15 cellular contexts compared by ENCODE assay signal in the genomic region with DNA sequence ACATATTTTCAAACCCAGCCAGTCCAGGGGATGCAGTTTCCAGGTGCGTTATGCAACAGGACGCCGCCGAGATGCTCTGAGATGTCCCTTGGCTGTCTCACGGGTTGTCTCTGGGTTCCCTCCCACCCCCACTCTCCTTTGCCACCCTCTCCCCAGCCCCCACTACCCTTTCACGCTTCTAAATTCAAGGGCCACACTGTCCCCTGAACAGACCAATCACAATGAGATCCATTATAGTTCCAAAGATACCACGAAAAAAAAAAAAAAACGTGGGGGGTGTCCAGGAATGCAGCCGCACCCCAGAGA.
DNase-seq lines count a peak whose midpoint lies in the region; ATAC-seq and TF ChIP-seq lines count a peak whose summit lies in the region.
"Had no signal": no experiment of that assay in that cellular context is flagged by ENCODE, and none has a peak within 500 bp of the region (broad histone marks: within the 10 kb centered on the region; RNA-seq: fewer than 3 reads in every experiment).

No MANE protein-coding gene starts in this region.

- H3K4me3 Mint-ChIP-seq in activated naive CD8-positive, alpha-beta T cell treated with anti-CD3 and anti-CD28 coated beads, Interleukin-2, amount 10 ng/mL, durations not matched to agents 7 days and 5 days = no peak overlapping the region
- H3K4me3 Mint-ChIP-seq in activated naive CD8-positive, alpha-beta T cell treated with anti-CD3 and anti-CD28 coated beads for 36 hours = no peak overlapping the region
- H3K4me3 Mint-ChIP-seq in neural crest cell = peak overlapping the region; percentile 44
- H3K4me3 Mint-ChIP-seq in type B pancreatic cell = no peak overlapping the region
- H3K4me3 Mint-ChIP-seq: IgD-negative memory B cell had no signal

- peak overlapping the region; percentile 83 to 89 (median 85) for H3K27ac ChIP-seq in body of pancreas
- H3K27ac ChIP-seq: GM23248, PC-9 had no signal

- POLR2A ChIA-PET in activated naive CD8-positive, alpha-beta T cell treated with anti-CD3 and anti-CD28 coated beads, Interleukin-2, amount 10 ng/mL, durations not matched to agents 7 days and 5 days (lab: Charles Lee) = no interaction called here

- H3K9me3 Mint-ChIP-seq in activated naive CD8-positive, alpha-beta T cell treated with anti-CD3 and anti-CD28 coated beads, Interleukin-2, amount 10 ng/mL, durations not matched to agents 7 days and 5 days = no peaks in the 10 kb centered on the region
- H3K9me3 Mint-ChIP-seq in activated naive CD8-positive, alpha-beta T cell treated with anti-CD3 and anti-CD28 coated beads for 36 hours = no peaks in the 10 kb centered on the region
- no peaks in the 10 kb centered on the region for H3K9me3 Mint-ChIP-seq in neural crest cell
- H3K9me3 Mint-ChIP-seq in type B pancreatic cell = no peaks in the 10 kb centered on the region
- H3K9me3 Mint-ChIP-seq: IgD-negative memory B cell had no signal

- peaks cover 26% of the 10 kb centered on the region for H3K27me3 Mint-ChIP-seq in activated naive CD8-positive, alpha-beta T cell treated with anti-CD3 and anti-CD28 coated beads, Interleukin-2, amount 10 ng/mL, durations not matched to agents 7 days and 5 days
- peaks cover 40% of the 10 kb centered on the region for H3K27me3 Mint-ChIP-seq in activated naive CD8-positive, alpha-beta T cell treated with anti-CD3 and anti-CD28 coated beads for 36 hours
- peaks cover 21% of the 10 kb centered on the region for H3K27me3 Mint-ChIP-seq in neural crest cell (ENCODE audit: low read depth)
- H3K27me3 Mint-ChIP-seq in type B pancreatic cell = peaks cover 8% of the 10 kb centered on the region

- H3K27me3 ChIP-seq in body of pancreas = peaks cover 0 to 10% of the 10 kb centered on the region in 2 donors

- intact Hi-C loops in body of pancreas (cut with DNase I) = no loop called here
- intact Hi-C loops in sciatic nerve (cut with DNase I) = no loop called here

- WGBS in body of pancreas, 2 donors = 39 to 52% methylated on average over 9 of the region's 9 CpGs

- peaks cover 67% of the 10 kb centered on the region for H3K4me1 ChIP-seq in body of pancreas

- TF ChIP-seq CTCF in body of pancreas (IDR thresholded peaks at IDR 0.05) (no peak), neural crest cell (conservative IDR thresholded peaks at IDR 0.05) (no peak), type B pancreatic cell (conservative IDR thresholded peaks at IDR 0.05) (no peak)

- H3K27ac Mint-ChIP-seq in activated naive CD8-positive, alpha-beta T cell treated with anti-CD3 and anti-CD28 coated beads, Interleukin-2, amount 10 ng/mL, durations not matched to agents 7 days and 5 days = peak overlapping the region; percentile 51
- no peak overlapping the region for H3K27ac Mint-ChIP-seq in activated naive CD8-positive, alpha-beta T cell treated with anti-CD3 and anti-CD28 coated beads for 36 hours
- peak overlapping the region; percentile 64 for H3K27ac Mint-ChIP-seq in neural crest cell (ENCODE audit: unreplicated experiment)
- H3K27ac Mint-ChIP-seq in type B pancreatic cell = peak overlapping the region; percentile 59

- TF ChIP-seq POLR2A in body of pancreas (IDR thresholded peaks at IDR 0.05) = no peak

- H3K4me3 ChIP-seq in body of pancreas = no peak overlapping the region
- H3K4me3 ChIP-seq: GM23248, PC-9 had no signal

- no peaks in the 10 kb centered on the region for H3K36me3 Mint-ChIP-seq in activated naive CD8-positive, alpha-beta T cell treated with anti-CD3 and anti-CD28 coated beads, Interleukin-2, amount 10 ng/mL, durations not matched to agents 7 days and 5 days
- H3K36me3 Mint-ChIP-seq in activated naive CD8-positive, alpha-beta T cell treated with anti-CD3 and anti-CD28 coated beads for 36 hours = no peaks in the 10 kb centered on the region
- H3K36me3 Mint-ChIP-seq in neural crest cell (ENCODE audit: low read depth) (no peaks in the 10 kb centered on the region), type B pancreatic cell (no peaks in the 10 kb centered on the region)
- H3K36me3 Mint-ChIP-seq: IgD-negative memory B cell had no signal

- H3K9me3 ChIP-seq in body of pancreas = no peaks in the 10 kb centered on the region

- no peak for ATAC-seq in activated naive CD8-positive, alpha-beta T cell treated with anti-CD3 and anti-CD28 coated beads, Interleukin-2, amount 10 ng/mL, durations not matched to agents 7 days and 5 days (ENCODE audit: low read depth)
- ATAC-seq in body of pancreas = no peak
- no peak for ATAC-seq in sciatic nerve
- no peak for ATAC-seq in GM18519 (IDR thresholded peaks at IDR 0.05; ENCODE audit: low FRiP score, unreplicated experiment)

- H3K4me1 Mint-ChIP-seq in activated naive CD8-positive, alpha-beta T cell treated with anti-CD3 and anti-CD28 coated beads, Interleukin-2, amount 10 ng/mL, durations not matched to agents 7 days and 5 days = peaks cover 22% of the 10 kb centered on the region
- no peaks in the 10 kb centered on the region for H3K4me1 Mint-ChIP-seq in activated naive CD8-positive, alpha-beta T cell treated with anti-CD3 and anti-CD28 coated beads for 36 hours
- H3K4me1 Mint-ChIP-seq in neural crest cell = peaks cover 16% of the 10 kb centered on the region
- H3K4me1 Mint-ChIP-seq in type B pancreatic cell (ENCODE audit: unreplicated experiment) = peaks cover 19% of the 10 kb centered on the region

- no peaks in the 10 kb centered on the region for H3K36me3 ChIP-seq in body of pancreas (replicated peaks in 1 of 2; ENCODE audit: insufficient read depth in 1 of 2, low read depth in 2 of 2)

- DNase-seq in activated naive CD8-positive, alpha-beta T cell treated with anti-CD3 and anti-CD28 coated beads, Interleukin-2, amount 10 ng/mL, durations not matched to agents 7 days and 5 days = no peak
- DNase-seq in activated naive CD8-positive, alpha-beta T cell treated with anti-CD3 and anti-CD28 coated beads for 36 hours = no peak
- DNase-seq in body of pancreas (no peak), neural crest cell (ENCODE audit: low read depth, low spot score) (no peak), type B pancreatic cell (ENCODE audit: extremely low spot score, unreplicated experiment) (no peak), NCI-H524 treated with DMSO at 0.1 percent for 48 hours (lab: John Stamatoyannopoulos, UW) (no peak), sciatic nerve (ENCODE audit: low spot score) (no peak)
- DNase-seq: DMS53, GM23248, NCI-H1048, NCI-H146, NCI-H2227 treated with DMSO at 0.1 percent for 48 hours had no signal
